ENCODE assay signal across 17 cellular contexts in genomic region chr17:71334041-71334781, GRCh38.
A peak's percentile ranks its signal among the peaks of the same experiment; 100 is the strongest.
DNase-seq lines count a peak whose midpoint lies in the region; ATAC-seq, FAIRE-seq and TF ChIP-seq lines count a peak whose summit lies in the region.
"Had no signal": no experiment of that assay in that cellular context is flagged by ENCODE, and none has a peak within 500 bp of the region (broad histone marks: within the 10 kb centered on the region; RNA-seq: fewer than 3 reads in every experiment).

No MANE protein-coding gene starts in this region.

- FAIRE-seq in HTR-8/SVneo (lab: Jason Lieb, UNC) (peak; percentile 28), keratinocyte (lab: Jason Lieb, UNC) (peak; percentile 66)
- FAIRE-seq: endothelial cell of umbilical vein, G401.6, GM12891, islet of Langerhans had no signal

- peak overlapping the region; percentile 45 for H2AFZ ChIP-seq in keratinocyte (ENCODE audit: control insufficient read depth, low read length)

- peaks cover 3% of the 10 kb centered on the region for H3K9me3 Mint-ChIP-seq in activated naive CD4-positive, alpha-beta T cell treated with anti-CD3 and anti-CD28 coated beads for 36 hours
- H3K9me3 Mint-ChIP-seq: T-helper 1 cell treated with Interleukin-12 subunit alpha and Interleukin-12 subunit beta and Interleukin-4 antibody, amounts not matched to agents 30 μg/mL and 1 μg/mL, for 36 hours had no signal

- H3K27ac Mint-ChIP-seq in activated naive CD4-positive, alpha-beta T cell treated with anti-CD3 and anti-CD28 coated beads for 36 hours, result no peak overlapping the region
- H3K27ac Mint-ChIP-seq: T-helper 1 cell treated with Interleukin-12 subunit alpha and Interleukin-12 subunit beta and Interleukin-4 antibody, amounts not matched to agents 30 μg/mL and 1 μg/mL, for 36 hours had no signal

- H3K9ac ChIP-seq in keratinocyte (ENCODE audit: control insufficient read depth, extremely low read depth, insufficient read depth, low read length), result no peak overlapping the region

- no peak overlapping the region for H3K4me3 Mint-ChIP-seq in activated naive CD4-positive, alpha-beta T cell treated with anti-CD3 and anti-CD28 coated beads for 36 hours
- H3K4me3 Mint-ChIP-seq: T-helper 1 cell treated with Interleukin-12 subunit alpha and Interleukin-12 subunit beta and Interleukin-4 antibody, amounts not matched to agents 30 μg/mL and 1 μg/mL, for 36 hours had no signal

- ATAC-seq in HG03460 (IDR thresholded peaks at IDR 0.05; ENCODE audit: unreplicated experiment), result no peak
- ATAC-seq: activated CD4-positive, CD25-positive, alpha-beta regulatory T cell treated with anti-CD3 and anti-CD28 coated beads, Interleukin-2, amount 50 U/mL, for 24 hours had no signal

- no peaks in the 10 kb centered on the region for H3K27me3 Mint-ChIP-seq in activated naive CD4-positive, alpha-beta T cell treated with anti-CD3 and anti-CD28 coated beads for 36 hours (ENCODE audit: low read depth)

- H3K4me1 ChIP-seq in keratinocyte (ENCODE audit: control insufficient read depth, extremely low read depth, insufficient read depth, low read length), result peaks cover 4% of the 10 kb centered on the region
- H3K4me1 ChIP-seq: colonic mucosa had no signal

- H4K20me1 ChIP-seq in keratinocyte (ENCODE audit: control insufficient read depth, extremely low read depth, insufficient read depth, low read length), result no peaks in the 10 kb centered on the region

- H3K79me2 ChIP-seq in keratinocyte (ENCODE audit: control insufficient read depth, insufficient read depth, low read length), result no peaks in the 10 kb centered on the region

- H3K9me1 ChIP-seq in keratinocyte (ENCODE audit: control insufficient read depth, extremely low read depth, insufficient read depth, low read length), result no peaks in the 10 kb centered on the region

- no peak overlapping the region for H3K4me3 ChIP-seq in keratinocyte (ENCODE audit: control insufficient read depth in 2 of 3, extremely low read depth in 1 of 3, insufficient read depth in 2 of 3, low read depth in 1 of 3, low read length in 3 of 3)
- H3K4me3 ChIP-seq: colonic mucosa had no signal

- intact Hi-C loops in activated naive CD4-positive, alpha-beta T cell treated with anti-CD3 and anti-CD28 coated beads for 36 hours (cut with micrococcal nuclease), result no loop called here

- TF ChIP-seq CTCF in AG09319 (IDR thresholded peaks at IDR 0.05; ENCODE audit: low read depth, low read length) (no peak), keratinocyte (optimal IDR thresholded peaks at IDR 0.05 in 1 of 3, IDR thresholded peaks at IDR 0.05 in 1 of 3, conservative IDR thresholded peaks at IDR 0.05 in 1 of 3; ENCODE audit: extremely low read depth in 1 of 3, insufficient read depth in 2 of 3, low read length in 3 of 3) (no peak)

- H3K36me3 Mint-ChIP-seq in activated naive CD4-positive, alpha-beta T cell treated with anti-CD3 and anti-CD28 coated beads for 36 hours (ENCODE audit: low read depth), result no peaks in the 10 kb centered on the region

- no peak overlapping the region for H3K4me2 ChIP-seq in keratinocyte (ENCODE audit: control insufficient read depth, extremely low read depth, insufficient read depth, low read depth, low read length)

- dilution Hi-C loops in keratinocyte (cut with MboI; ENCODE audit: extremely low pct_ligation_motif_present, low sequenced_read_pairs), result no loop called here

- H3K27ac ChIP-seq in angular gyrus (ENCODE audit: low read depth, low read length) (peak overlapping the region; percentile 78), keratinocyte (ENCODE audit: control insufficient read depth, insufficient read depth, low read length) (no peak overlapping the region)
- H3K27ac ChIP-seq: colonic mucosa had no signal

- no peaks in the 10 kb centered on the region for H3K4me1 Mint-ChIP-seq in activated naive CD4-positive, alpha-beta T cell treated with anti-CD3 and anti-CD28 coated beads for 36 hours (ENCODE audit: low read depth)

- peak; percentile 14 for DNase-seq in AG09319 (ENCODE audit: extremely low read depth, low read depth)
- no peak for DNase-seq in HTR-8/SVneo (ENCODE audit: insufficient read length, low spot score)
- DNase-seq in keratinocyte (ENCODE audit: low read depth, low spot score), result no peak
- DNase-seq in putamen (ENCODE audit: low spot score), result no peak
- no peak for DNase-seq in activated naive CD4-positive, alpha-beta T cell treated with anti-CD3 and anti-CD28 coated beads for 36 hours
- no peak for DNase-seq in NCI-H82 (lab: John Stamatoyannopoulos, UW)
- DNase-seq: activated effector memory CD4-positive, alpha-beta T cell treated with Interleukin-2 at 50 U/mL for 16 hours; colonic mucosa; SHP77 treated with DMSO at 0.1 percent for 48 hours had no signal

- no peaks in the 10 kb centered on the region for H3K27me3 ChIP-seq in keratinocyte (ENCODE audit: control insufficient read depth, extremely low read depth, insufficient read depth, low read length)
- H3K27me3 ChIP-seq: colonic mucosa had no signal

- no peaks in the 10 kb centered on the region for H3K9me3 ChIP-seq in keratinocyte (ENCODE audit: control insufficient read depth, low read depth, low read length)
- H3K9me3 ChIP-seq: colonic mucosa had no signal

- CTCF ChIA-PET in activated naive CD4-positive, alpha-beta T cell treated with anti-CD3 and anti-CD28 coated beads for 36 hours (lab: Charles Lee), result no interaction called here

- H3K36me3 ChIP-seq in keratinocyte (ENCODE audit: control insufficient read depth in 2 of 2, extremely low read depth in 1 of 2, insufficient read depth in 2 of 2, low read length in 2 of 2), result no peaks in the 10 kb centered on the region
- H3K36me3 ChIP-seq: colonic mucosa had no signal
